In the genomic region with DNA sequence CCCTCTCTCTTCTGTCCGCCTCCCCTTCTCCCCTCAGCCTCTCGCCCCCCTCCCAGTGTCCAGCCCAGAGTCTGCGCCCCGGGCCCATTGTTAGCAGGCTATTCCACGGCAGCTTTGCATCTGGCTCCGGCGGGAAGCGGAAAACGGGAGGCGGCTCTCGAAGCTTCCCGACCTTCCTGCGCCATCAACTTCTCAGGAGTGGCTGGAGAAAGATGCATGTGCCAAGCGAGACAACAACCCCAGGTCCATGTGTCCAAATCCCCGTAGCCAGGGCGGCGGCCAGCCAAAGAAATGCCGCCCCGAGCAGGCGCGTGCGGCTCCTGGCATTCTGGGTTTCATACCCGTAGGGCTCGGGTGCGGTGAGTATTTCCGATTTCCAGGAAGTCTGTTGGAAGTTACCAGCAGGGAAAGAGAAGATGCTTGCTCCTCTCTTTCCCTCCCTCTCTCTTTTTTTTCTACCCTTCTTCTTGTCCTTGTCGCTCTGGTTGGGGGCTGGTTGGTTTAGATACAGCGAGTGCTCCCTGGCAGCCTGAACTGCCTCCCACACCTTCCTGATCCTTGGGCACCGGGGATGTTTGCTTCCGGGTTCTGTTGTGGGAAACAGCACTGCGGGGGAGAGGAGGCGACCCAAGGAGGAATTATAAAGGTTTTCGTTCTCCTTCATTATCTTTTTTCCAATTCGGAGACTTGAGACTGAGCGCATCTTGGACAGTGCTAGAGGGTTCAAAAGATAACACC, we compare ENCODE assay signal across 14 cellular contexts. TPM values are rescaled to one million over a fixed set of nuclear protein-coding genes. Genes with fewer than 3 reads are reported as not detected.
DNase-seq lines count a peak whose midpoint lies in the region; ATAC-seq, FAIRE-seq and TF ChIP-seq lines count a peak whose summit lies in the region.
"Had no signal": no experiment of that assay in that cellular context is flagged by ENCODE, and none has a peak within 500 bp of the region (broad histone marks: within the 10 kb centered on the region; RNA-seq: fewer than 3 reads in every experiment).

No MANE protein-coding gene starts in this region.

- peak overlapping the region; percentile 71 for H3K9ac ChIP-seq in endothelial cell of umbilical vein (replicated peaks; ENCODE audit: extremely low read depth, insufficient read depth, low read length)

- ATAC-seq in heart left ventricle: no peak
- no peak for ATAC-seq in Right ventricle myocardium superior (ENCODE audit: poor library complexity)
- ATAC-seq in naive B cell (ENCODE audit: low read depth in 2 of 2): no peak
- ATAC-seq in activated naive CD4-positive, alpha-beta T cell treated with anti-CD3 and anti-CD28 coated beads, Interleukin-2, amount 50 U/mL, for 72 hours: no peak
- ATAC-seq in GM18498 (IDR thresholded peaks at IDR 0.05; ENCODE audit: unreplicated experiment): no peak

- H3K27me3 Mint-ChIP-seq in naive B cell: peaks cover 68 to 75% (median 71%) of the 10 kb centered on the region in 3 donors

- no TSS peak for BruUV-seq in endothelial cell of umbilical vein (replicated peaks; lab: Mats Ljungman, UMichigan)

- H3K4me1 ChIP-seq in heart left ventricle: peaks cover 0 to 33% (median 9%) of the 10 kb centered on the region in 12 donors
- peaks cover 91% of the 10 kb centered on the region for H3K4me1 ChIP-seq in endothelial cell of umbilical vein (ENCODE audit: control insufficient read depth, extremely low read depth, insufficient read depth, low read length)
- no peaks in the 10 kb centered on the region for H3K4me1 ChIP-seq in urinary bladder (ENCODE audit: insufficient read depth)

- TF ChIP-seq POLR2A in heart left ventricle (IDR thresholded peaks at IDR 0.05) (no peak), endothelial cell of umbilical vein (IDR thresholded peaks at IDR 0.05; ENCODE audit: low read depth, low read length) (no peak)

- H3K4me3 ChIP-seq in heart left ventricle: peak overlapping the region in 7 of 12 donors; percentile 5 to 43 (median 34)
- peak overlapping the region; percentile 19 to 92 (median 23) for H3K4me3 ChIP-seq in endothelial cell of umbilical vein (replicated peaks in 1 of 3; ENCODE audit: insufficient read depth in 1 of 3, low read depth in 1 of 3, low read length in 3 of 3)
- peak overlapping the region; percentile 21 for H3K4me3 ChIP-seq in urinary bladder (ENCODE audit: low read depth, low read length)

- no peaks in the 10 kb centered on the region for H3K9me3 ChIP-seq in heart left ventricle
- no peaks in the 10 kb centered on the region for H3K9me3 ChIP-seq in endothelial cell of umbilical vein (replicated peaks; ENCODE audit: control insufficient read depth, insufficient read depth, low read length)

- H3K27ac ChIP-seq in heart left ventricle (peak overlapping the region in 5 of 12 donors; percentile 42 to 93 (median 60)), endothelial cell of umbilical vein (ENCODE audit: insufficient read depth, low read depth, low read length) (peak overlapping the region; percentile 93), urinary bladder (ENCODE audit: low read depth) (no peak overlapping the region)
- H3K27ac ChIP-seq: VCaP had no signal

- peaks cover 84% of the 10 kb centered on the region for H3K79me2 ChIP-seq in endothelial cell of umbilical vein (ENCODE audit: control insufficient read depth, insufficient read depth, low read length)

- FAIRE-seq in endothelial cell of umbilical vein (lab: Jason Lieb, UNC): no peak

- intact Hi-C loops in heart left ventricle (cut with DNase I): no loop called here
- intact Hi-C loops in Right ventricle myocardium superior (cut with DNase I): no loop called here
- intact Hi-C loops in endothelial cell of umbilical vein (cut with micrococcal nuclease): loop anchor here (2.0 to 5.0 kb wide), 2 partner anchors 61 to 731 kb away; a partner anchor contains a TSS

- peak overlapping the region; percentile 74 for H3K4me2 ChIP-seq in endothelial cell of umbilical vein (ENCODE audit: insufficient read depth, low read length)

- H2AFZ ChIP-seq in endothelial cell of umbilical vein (ENCODE audit: low read depth, low read length): peak overlapping the region; percentile 6

- DNase-seq in heart left ventricle (no peak), Right ventricle myocardium superior (no peak), endothelial cell of umbilical vein (ENCODE audit: low read depth, low spot score) (peak; percentile 63), naive B cell (no peak), GM03348 (ENCODE audit: low spot score) (no peak)
- no peak for DNase-seq in activated naive CD4-positive, alpha-beta T cell treated with anti-CD3 and anti-CD28 coated beads, Interleukin-2, amount 50 U/mL, for 72 hours (ENCODE audit: low spot score in 2 of 2)
- DNase-seq: NCI-H1694; stimulated activated CD4-positive, alpha-beta T cell treated with anti-CD3 and anti-CD28 coated beads, Interleukin-15, amount 100 ng/mL, for 24 hours; stimulated activated naive CD8-positive, alpha-beta T cell treated with anti-CD3 and anti-CD28 coated beads, Interleukin-15, amount 100 ng/mL, for 72 hours had no signal

- peaks cover 23 to 30% (median 24%) of the 10 kb centered on the region in 3 donors for H3K4me1 Mint-ChIP-seq in naive B cell

- H3K4me3 Mint-ChIP-seq in naive B cell: peak overlapping the region in 6 of 8 donors; percentile 19 to 71 (median 58)

- H3K36me3 ChIP-seq in heart left ventricle: no peaks in the 10 kb centered on the region
- H3K36me3 ChIP-seq in endothelial cell of umbilical vein (ENCODE audit: control insufficient read depth in 2 of 2, extremely low read depth in 1 of 2, insufficient read depth in 2 of 2, low read length in 2 of 2): peaks cover 0 to 3% of the 10 kb centered on the region in 2 experiments
- no peaks in the 10 kb centered on the region for H3K36me3 ChIP-seq in urinary bladder (ENCODE audit: insufficient read depth)

- TF ChIP-seq CTCF in heart left ventricle (IDR thresholded peaks at IDR 0.05) (no peak), endothelial cell of umbilical vein (IDR thresholded peaks at IDR 0.05; ENCODE audit: extremely low read depth in 1 of 2, insufficient read depth in 1 of 2, low read depth in 1 of 2, low read length in 2 of 2) (no peak)

- 6 to 12% (median 10%) methylated on average over 34 to 35 of the region's 35 CpGs for WGBS in heart left ventricle, 4 donors
- 76% methylated on average over 35 of the region's 35 CpGs for WGBS in urinary bladder

- H3K36me3 Mint-ChIP-seq in naive B cell: peaks cover 20 to 51% of the 10 kb centered on the region in 2 donors
- peaks cover 5 to 36% of the 10 kb centered on the region in 2 donors for H3K36me3 Mint-ChIP-seq in activated naive CD4-positive, alpha-beta T cell treated with anti-CD3 and anti-CD28 coated beads, Interleukin-2, amount 50 U/mL, for 72 hours

- H3K27me3 ChIP-seq in heart left ventricle (peaks cover 62 to 100% (median 97%) of the 10 kb centered on the region in 9 donors), endothelial cell of umbilical vein (ENCODE audit: control insufficient read depth in 2 of 2, insufficient read depth in 2 of 2, low read length in 2 of 2) (no peaks in the 10 kb centered on the region)

- POLR2A ChIA-PET in endothelial cell of umbilical vein (lab: Charles Lee): no interaction called here

- peaks cover 0 to 4% (median 2%) of the 10 kb centered on the region in 7 donors for H3K9me3 Mint-ChIP-seq in naive B cell
- no peaks in the 10 kb centered on the region for H3K9me3 Mint-ChIP-seq in activated naive CD4-positive, alpha-beta T cell treated with anti-CD3 and anti-CD28 coated beads, Interleukin-2, amount 50 U/mL, for 72 hours
- H3K9me3 Mint-ChIP-seq: stimulated activated naive CD8-positive, alpha-beta T cell treated with anti-CD3 and anti-CD28 coated beads, Interleukin-15, amount 100 ng/mL, for 72 hours had no signal

- dilution Hi-C loops in endothelial cell of umbilical vein (cut with MboI; ENCODE audit: extremely low pct_ligation_motif_present, low sequenced_read_pairs): no loop called here

- CTCF ChIA-PET in endothelial cell of umbilical vein (lab: Charles Lee): interaction anchor here (1.8 to 5.4 kb wide), 2 partner anchors 10 to 15 kb away, joined by 6 to 70 read pairs; no protein-coding TSS in a partner anchor

- H4K20me1 ChIP-seq in endothelial cell of umbilical vein (replicated peaks; ENCODE audit: control insufficient read depth, extremely low read depth, insufficient read depth, low read length): no peaks in the 10 kb centered on the region

- no peaks in the 10 kb centered on the region for H3K9me1 ChIP-seq in endothelial cell of umbilical vein (replicated peaks; ENCODE audit: control insufficient read depth, extremely low read depth, insufficient read depth, low read length)

- no peak overlapping the region for H3K27ac Mint-ChIP-seq in naive B cell
- H3K27ac Mint-ChIP-seq in activated naive CD4-positive, alpha-beta T cell treated with anti-CD3 and anti-CD28 coated beads, Interleukin-2, amount 50 U/mL, for 72 hours: no peak overlapping the region
- H3K27ac Mint-ChIP-seq: stimulated activated naive CD8-positive, alpha-beta T cell treated with anti-CD3 and anti-CD28 coated beads, Interleukin-15, amount 100 ng/mL, for 72 hours had no signal

RNA-seq across cellular contexts. Expression of a gene that starts 1.2 kb away (rescaled TPM):
- under 1 TPM in 2 of 9 donors, not detected in 7; 0.14 to 0.57 TPM for total RNA-seq in heart left ventricle
- polyA plus RNA-seq in heart left ventricle: under 1 TPM in 1 of 2 donors, not detected in 1; 0.03 TPM
- 0.11 TPM for total RNA-seq in Right ventricle myocardium superior
- 2.2 and 2.3 TPM in 2 replicates for total RNA-seq in endothelial cell of umbilical vein
- polyA plus RNA-seq in endothelial cell of umbilical vein: 1.6 and 1.9 TPM in 2 replicates
- polyA plus RNA-seq in endothelial cell of umbilical vein (2011; cell fraction: cytosol; rRNA removed): 1.2 and 1.4 TPM in 2 replicates
- 4.1 and 4.8 TPM in 2 replicates for polyA plus RNA-seq in endothelial cell of umbilical vein (2011; cell fraction: nucleus; rRNA removed)
- 1.1 and 2.0 TPM in 2 replicates for polyA plus RNA-seq in endothelial cell of umbilical vein (2012)
- 0.68 and 0.98 TPM in 2 replicates for polyA minus RNA-seq in endothelial cell of umbilical vein
- not detected for polyA minus RNA-seq in endothelial cell of umbilical vein (2011; cell fraction: cytosol; rRNA and poly(A)+ RNA removed)
- polyA minus RNA-seq in endothelial cell of umbilical vein (2011; cell fraction: nucleus; rRNA and poly(A)+ RNA removed): 2.5 and 3.0 TPM in 2 replicates
- polyA plus RNA-seq in naive B cell (ENCODE audit: low read depth in 6 of 6): not detected
- 1.4 TPM for total RNA-seq in urinary bladder
- 1.3 TPM for polyA plus RNA-seq in urinary bladder
- not detected for total RNA-seq in activated naive CD4-positive, alpha-beta T cell treated with anti-CD3 and anti-CD28 coated beads, Interleukin-2, amount 50 U/mL, for 72 hours
- total RNA-seq: A172 had no signal

RNA-seq across cellular contexts. Expression of a gene that starts 7.9 kb away (rescaled TPM):
- under 1 TPM in 3 of 9 donors, not detected in 6; 0.12 to 0.66 (median 0.59) TPM for total RNA-seq in heart left ventricle
- polyA plus RNA-seq in heart left ventricle: under 1 TPM in 1 of 2 donors, not detected in 1; 0.07 TPM
- total RNA-seq in Right ventricle myocardium superior: 0.13 TPM
- 1.5 and 2.4 TPM in 2 replicates for total RNA-seq in endothelial cell of umbilical vein
- polyA plus RNA-seq in endothelial cell of umbilical vein: 1.2 and 1.5 TPM in 2 replicates
- 0.99 and 1.2 TPM in 2 replicates for polyA plus RNA-seq in endothelial cell of umbilical vein (2011; cell fraction: cytosol; rRNA removed)
- 1.5 and 1.6 TPM in 2 replicates for polyA plus RNA-seq in endothelial cell of umbilical vein (2011; cell fraction: nucleus; rRNA removed)
- polyA plus RNA-seq in endothelial cell of umbilical vein (2012): 1.4 and 2.3 TPM in 2 replicates
- polyA minus RNA-seq in endothelial cell of umbilical vein: 0.89 and 1.3 TPM in 2 replicates
- polyA minus RNA-seq in endothelial cell of umbilical vein (2011; cell fraction: cytosol; rRNA and poly(A)+ RNA removed): not detected
- polyA minus RNA-seq in endothelial cell of umbilical vein (2011; cell fraction: nucleus; rRNA and poly(A)+ RNA removed): 1.1 and 1.3 TPM in 2 replicates
- under 1 TPM in 1 of 6 donors, not detected in 5; 0.22 TPM for polyA plus RNA-seq in naive B cell (ENCODE audit: low read depth in 6 of 6)
- total RNA-seq in urinary bladder: 2.0 TPM
- polyA plus RNA-seq in urinary bladder: 1.6 TPM
- under 1 TPM in 1 of 2 donors, not detected in 1; 0.16 TPM for total RNA-seq in activated naive CD4-positive, alpha-beta T cell treated with anti-CD3 and anti-CD28 coated beads, Interleukin-2, amount 50 U/mL, for 72 hours
- total RNA-seq: A172 had no signal

RNA-seq across cellular contexts. Expression of a gene that starts 26.9 kb away (rescaled TPM):
- total RNA-seq in heart left ventricle (1 to 10 TPM in 3 of 9 donors, under 1 TPM in 5, not detected in 1; 0.23 to 2.6 (median 0.88) TPM), Right ventricle myocardium superior (0.97 TPM), endothelial cell of umbilical vein (7.5 and 8.1 TPM in 2 replicates), urinary bladder (1.0 TPM)
- polyA plus RNA-seq in heart left ventricle (under 1 TPM; 0.50 to 0.69 TPM), endothelial cell of umbilical vein (4.9 and 5.8 TPM in 2 replicates), naive B cell (ENCODE audit: low read depth in 6 of 6) (not detected), urinary bladder (6.0 TPM)
- polyA plus RNA-seq in endothelial cell of umbilical vein (2011; cell fraction: cytosol; rRNA removed): 5.1 and 5.7 TPM in 2 replicates
- 16.7 and 22.7 TPM in 2 replicates for polyA plus RNA-seq in endothelial cell of umbilical vein (2011; cell fraction: nucleus; rRNA removed)
- polyA plus RNA-seq in endothelial cell of umbilical vein (2012): 10.9 and 15.8 TPM in 2 replicates
- 2.7 TPM in 2 replicates for polyA minus RNA-seq in endothelial cell of umbilical vein
- polyA minus RNA-seq in endothelial cell of umbilical vein (2011; cell fraction: cytosol; rRNA and poly(A)+ RNA removed): not detected
- 6.6 and 7.0 TPM in 2 replicates for polyA minus RNA-seq in endothelial cell of umbilical vein (2011; cell fraction: nucleus; rRNA and poly(A)+ RNA removed)
- total RNA-seq in activated naive CD4-positive, alpha-beta T cell treated with anti-CD3 and anti-CD28 coated beads, Interleukin-2, amount 50 U/mL, for 72 hours: under 1 TPM in 1 of 2 donors, not detected in 1; 0.59 TPM

RNA-seq across cellular contexts. Expression of a gene that starts 39.8 kb away (rescaled TPM):
- total RNA-seq in heart left ventricle (1 to 10 TPM in 1 of 9 donors, under 1 TPM in 2, not detected in 6; 0.28 to 2.8 (median 0.44) TPM), Right ventricle myocardium superior (0.62 TPM), endothelial cell of umbilical vein (18.8 and 21.4 TPM in 2 replicates), urinary bladder (12.5 TPM)
- polyA plus RNA-seq in heart left ventricle (under 1 TPM in 1 of 2 donors, not detected in 1; 0.07 TPM), endothelial cell of umbilical vein (18.6 and 22.1 TPM in 2 replicates), naive B cell (ENCODE audit: low read depth in 6 of 6) (not detected), urinary bladder (9.9 TPM)
- 15.7 and 18.5 TPM in 2 replicates for polyA plus RNA-seq in endothelial cell of umbilical vein (2011; cell fraction: cytosol; rRNA removed)
- polyA plus RNA-seq in endothelial cell of umbilical vein (2011; cell fraction: nucleus; rRNA removed): 29.1 and 32.2 TPM in 2 replicates
- polyA plus RNA-seq in endothelial cell of umbilical vein (2012): 19.5 and 28.4 TPM in 2 replicates
- 12.0 and 16.8 TPM in 2 replicates for polyA minus RNA-seq in endothelial cell of umbilical vein
- 1.3 TPM for polyA minus RNA-seq in endothelial cell of umbilical vein (2011; cell fraction: cytosol; rRNA and poly(A)+ RNA removed)
- polyA minus RNA-seq in endothelial cell of umbilical vein (2011; cell fraction: nucleus; rRNA and poly(A)+ RNA removed): 10.0 and 11.6 TPM in 2 replicates
- total RNA-seq in activated naive CD4-positive, alpha-beta T cell treated with anti-CD3 and anti-CD28 coated beads, Interleukin-2, amount 50 U/mL, for 72 hours: not detected

RNA-seq across cellular contexts. Expression of a gene that starts 43.9 kb away (rescaled TPM):
- total RNA-seq in heart left ventricle (not detected), Right ventricle myocardium superior (not detected), endothelial cell of umbilical vein (17.9 and 20.7 TPM in 2 replicates), urinary bladder (8.4 TPM)
- polyA plus RNA-seq in heart left ventricle (not detected), endothelial cell of umbilical vein (7.8 and 10.0 TPM in 2 replicates), naive B cell (ENCODE audit: low read depth in 6 of 6) (not detected), urinary bladder (4.4 TPM)
- polyA plus RNA-seq in endothelial cell of umbilical vein (2011; cell fraction: cytosol; rRNA removed): 5.0 and 6.7 TPM in 2 replicates
- polyA plus RNA-seq in endothelial cell of umbilical vein (2011; cell fraction: nucleus; rRNA removed): 15.6 and 19.9 TPM in 2 replicates
- 6.1 and 6.2 TPM in 2 replicates for polyA plus RNA-seq in endothelial cell of umbilical vein (2012)
- 6.1 and 6.7 TPM in 2 replicates for polyA minus RNA-seq in endothelial cell of umbilical vein
- not detected for polyA minus RNA-seq in endothelial cell of umbilical vein (2011; cell fraction: cytosol; rRNA and poly(A)+ RNA removed)
- 8.4 and 18.0 TPM in 2 replicates for polyA minus RNA-seq in endothelial cell of umbilical vein (2011; cell fraction: nucleus; rRNA and poly(A)+ RNA removed)
- total RNA-seq in activated naive CD4-positive, alpha-beta T cell treated with anti-CD3 and anti-CD28 coated beads, Interleukin-2, amount 50 U/mL, for 72 hours: under 1 TPM in 1 of 2 donors, not detected in 1; 0.31 TPM
- total RNA-seq: A172, left lobe of liver had no signal
